Comparison of ENCODE assay signal across 17 cellular contexts in genomic region chr12:115632323-115632722, GRCh38.
DNase-seq lines count a peak whose midpoint lies in the region; ATAC-seq, FAIRE-seq and TF ChIP-seq lines count a peak whose summit lies in the region.
"Had no signal": no experiment of that assay in that cellular context is flagged by ENCODE, and none has a peak within 500 bp of the region (broad histone marks: within the 10 kb centered on the region; RNA-seq: fewer than 3 reads in every experiment).

No MANE protein-coding gene starts in this region.

- H3K9me3 Mint-ChIP-seq in H9: peaks cover 0 to 3% of the 10 kb centered on the region in 2 experiments; a peak in 2 of 5 replicates
- H3K9me3 Mint-ChIP-seq: CD14-positive monocyte had no signal

- no peak for DNase-seq in AG04450 (ENCODE audit: low read depth, low spot score)
- no peak for DNase-seq in H9
- DNase-seq in brain microvascular endothelial cell: no peak
- DNase-seq in keratinocyte (ENCODE audit: low read depth, low spot score): no peak
- DNase-seq in SIG-M5 (lab: John Stamatoyannopoulos, UW): no peak
- no peak for DNase-seq in MG63
- DNase-seq: adrenal gland, immature natural killer cell, KBM-7, NCI-H2107, small intestine, WERI-Rb-1 had no signal

- no peak overlapping the region for H3K4me3 Mint-ChIP-seq in H9
- H3K4me3 Mint-ChIP-seq: CD14-positive monocyte; immature natural killer cell; natural killer cell treated with Interleukin-12 subunit alpha and Interleukin-12 subunit beta and Interleukin-15 and Interleukin-18, amount 100 ng/mL, for 72 hours had no signal

- H2BK5ac ChIP-seq in H9 (ENCODE audit: insufficient read length, low read length): no peak overlapping the region

- H3K18ac ChIP-seq in H9 (ENCODE audit: insufficient read length, low read depth, low read length): no peak overlapping the region

- H3K23ac ChIP-seq in H9 (ENCODE audit: insufficient read length, low read depth, low read length): no peak overlapping the region

- no peak overlapping the region for H3K56ac ChIP-seq in H9 (ENCODE audit: insufficient read length, low read depth, low read length)

- H3K4me2 ChIP-seq in H9 (ENCODE audit: insufficient read depth, insufficient read length, low read length) (no peak overlapping the region), keratinocyte (ENCODE audit: control insufficient read depth, extremely low read depth, insufficient read depth, low read depth, low read length) (no peak overlapping the region)

- H2AK5ac ChIP-seq in H9 (ENCODE audit: insufficient read length, low read length): no peak overlapping the region

- no peak overlapping the region for H4K8ac ChIP-seq in H9 (replicated peaks; ENCODE audit: insufficient read length, low read depth, low read length)

- H3K9me1 ChIP-seq in keratinocyte (ENCODE audit: control insufficient read depth, extremely low read depth, insufficient read depth, low read length): no peaks in the 10 kb centered on the region

- no peak overlapping the region for H4K5ac ChIP-seq in H9 (ENCODE audit: insufficient read length, low read depth, low read length)

- no peak overlapping the region for H3K14ac ChIP-seq in H9 (ENCODE audit: insufficient read depth, low read length)

- no peaks in the 10 kb centered on the region for H3K79me2 ChIP-seq in H9 (ENCODE audit: insufficient read depth, low read length)
- H3K79me2 ChIP-seq in keratinocyte (ENCODE audit: control insufficient read depth, insufficient read depth, low read length): no peaks in the 10 kb centered on the region

- in situ Hi-C loops in brain microvascular endothelial cell (cut with HindIII; ENCODE audit: low pct_ligation_motif_present, low sequenced_read_pairs): no loop called here

- H4K20me1 ChIP-seq in H9 (ENCODE audit: control insufficient read depth, insufficient read depth, insufficient read length) (no peaks in the 10 kb centered on the region), keratinocyte (ENCODE audit: control insufficient read depth, extremely low read depth, insufficient read depth, low read length) (no peaks in the 10 kb centered on the region)

- H3K4me1 ChIP-seq in H9 (ENCODE audit: insufficient read depth, low read length) (no peaks in the 10 kb centered on the region), keratinocyte (ENCODE audit: control insufficient read depth, extremely low read depth, insufficient read depth, low read length) (no peaks in the 10 kb centered on the region)

- no peak overlapping the region for H2BK20ac ChIP-seq in H9 (ENCODE audit: low read depth, low read length, poor library complexity, severe bottlenecking)

- no peak overlapping the region for H2BK15ac ChIP-seq in H9 (ENCODE audit: low read depth, low read length)

- H3K36me3 Mint-ChIP-seq in H9 (ENCODE audit: insufficient read depth in 1 of 3, low read depth in 3 of 3): peaks cover 0 to 3% (median 0%) of the 10 kb centered on the region in 3 experiments; a peak in 2 of 7 replicates
- H3K36me3 Mint-ChIP-seq: CD14-positive monocyte; immature natural killer cell; natural killer cell treated with Interleukin-12 subunit alpha and Interleukin-12 subunit beta and Interleukin-15 and Interleukin-18, amount 100 ng/mL, for 72 hours had no signal

- no peak for ATAC-seq in GM21528 (IDR thresholded peaks at IDR 0.05; ENCODE audit: low FRiP score, unreplicated experiment)
- no peak for ATAC-seq in GM19351 (IDR thresholded peaks at IDR 0.05; ENCODE audit: unreplicated experiment)
- ATAC-seq: natural killer cell treated with Interleukin-12 subunit alpha and Interleukin-12 subunit beta and Interleukin-15 and Interleukin-18, amount 100 ng/mL, for 72 hours had no signal

- no peak overlapping the region for H3T11ph ChIP-seq in H9 (ENCODE audit: low read length)

- TF ChIP-seq CTCF in AG04450 (IDR thresholded peaks at IDR 0.05; ENCODE audit: low read depth, low read length): peak; percentile 34
- peak; percentile 58 for TF ChIP-seq CTCF in H9 (conservative IDR thresholded peaks at IDR 0.05)
- peak; percentile 15 for TF ChIP-seq CTCF in brain microvascular endothelial cell (IDR thresholded peaks at IDR 0.05; ENCODE audit: low read depth, low read length, missing control alignments)
- TF ChIP-seq CTCF in keratinocyte (optimal IDR thresholded peaks at IDR 0.05 in 1 of 3, IDR thresholded peaks at IDR 0.05 in 1 of 3, conservative IDR thresholded peaks at IDR 0.05 in 1 of 3; ENCODE audit: extremely low read depth in 1 of 3, insufficient read depth in 2 of 3, low read length in 3 of 3): peak; percentile 11 to 35 (median 33)

- H3K23me2 ChIP-seq in H9 (ENCODE audit: insufficient read length, low read depth, low read length, poor library complexity, severe bottlenecking): no peaks in the 10 kb centered on the region

- H3K4me1 Mint-ChIP-seq in H9: peaks cover 0 to 2% of the 10 kb centered on the region in 2 experiments; a peak in 2 of 4 replicates
- H3K4me1 Mint-ChIP-seq: CD14-positive monocyte, immature natural killer cell had no signal

- no peaks in the 10 kb centered on the region for H3K36me3 ChIP-seq in brain microvascular endothelial cell (replicated peaks)
- H3K36me3 ChIP-seq in keratinocyte (ENCODE audit: control insufficient read depth in 2 of 2, extremely low read depth in 1 of 2, insufficient read depth in 2 of 2, low read length in 2 of 2): no peaks in the 10 kb centered on the region
- no peaks in the 10 kb centered on the region for H3K36me3 ChIP-seq in MG63
- H3K36me3 ChIP-seq: adrenal gland, WERI-Rb-1 had no signal

- no peaks in the 10 kb centered on the region for H3K27me3 Mint-ChIP-seq in H9 (ENCODE audit: low read depth)

- H3K9me3 ChIP-seq in AG04450 (ENCODE audit: control insufficient read depth, insufficient read depth, low read length) (no peaks in the 10 kb centered on the region), H9 (ENCODE audit: control insufficient read depth, low read depth, low read length) (no peaks in the 10 kb centered on the region), keratinocyte (ENCODE audit: control insufficient read depth, low read depth, low read length) (no peaks in the 10 kb centered on the region), MG63 (no peaks in the 10 kb centered on the region)
- H3K9me3 ChIP-seq: adrenal gland had no signal

- POLR2A ChIA-PET in AG04450 (lab: Yijun Ruan, JAX): no interaction called here

- H2BK12ac ChIP-seq in H9 (ENCODE audit: insufficient read length, low read depth, low read length): no peak overlapping the region

- H4K91ac ChIP-seq in H9 (ENCODE audit: insufficient read length, low read depth, low read length): no peak overlapping the region

- H3K4me3 ChIP-seq in AG04450 (ENCODE audit: low read depth, low read length) (no peak overlapping the region), brain microvascular endothelial cell (ENCODE audit: low read depth, low read length) (no peak overlapping the region), keratinocyte (ENCODE audit: control insufficient read depth in 2 of 3, extremely low read depth in 1 of 3, insufficient read depth in 2 of 3, low read depth in 1 of 3, low read length in 3 of 3) (no peak overlapping the region), MG63 (no peak overlapping the region)
- H3K4me3 ChIP-seq: adrenal gland had no signal

- H2AFZ ChIP-seq in H9 (ENCODE audit: low read length): no peak overlapping the region
- no peak overlapping the region for H2AFZ ChIP-seq in keratinocyte (ENCODE audit: control insufficient read depth, low read length)

- H3K27ac ChIP-seq in AG04450 (ENCODE audit: low read depth, low read length): no peak overlapping the region
- no peak overlapping the region for H3K27ac ChIP-seq in H9 (ENCODE audit: insufficient read length, low read depth, low read length)
- no peak overlapping the region for H3K27ac ChIP-seq in brain microvascular endothelial cell
- no peak overlapping the region for H3K27ac ChIP-seq in keratinocyte (ENCODE audit: control insufficient read depth, insufficient read depth, low read length)
- H3K27ac ChIP-seq: adrenal gland, WERI-Rb-1 had no signal

- H3K4ac ChIP-seq in H9 (ENCODE audit: low read depth, low read length): no peak overlapping the region

- FAIRE-seq in keratinocyte (lab: Jason Lieb, UNC): no peak
- FAIRE-seq: endothelial cell of umbilical vein, small intestine had no signal

- no peaks in the 10 kb centered on the region for H3K79me1 ChIP-seq in H9 (ENCODE audit: insufficient read depth, low read depth, low read length, poor library complexity, severe bottlenecking)

- dilution Hi-C loops in keratinocyte (cut with MboI; ENCODE audit: extremely low pct_ligation_motif_present, low sequenced_read_pairs): no loop called here

- CTCF ChIA-PET in AG04450 (lab: Charles Lee): no interaction called here

- H2BK120ac ChIP-seq in H9 (ENCODE audit: low read depth, low read length, poor library complexity, severe bottlenecking): no peak overlapping the region

- H3K27me3 ChIP-seq in AG04450 (ENCODE audit: control insufficient read depth, insufficient read depth, low read length) (no peaks in the 10 kb centered on the region), H9 (ENCODE audit: insufficient read depth, low read length) (no peaks in the 10 kb centered on the region), brain microvascular endothelial cell (replicated peaks) (no peaks in the 10 kb centered on the region), keratinocyte (ENCODE audit: control insufficient read depth, extremely low read depth, insufficient read depth, low read length) (no peaks in the 10 kb centered on the region), MG63 (no peaks in the 10 kb centered on the region)
- H3K27me3 ChIP-seq: adrenal gland had no signal

- H3K9ac ChIP-seq in H9 (ENCODE audit: extremely low read depth, insufficient read length, low read length) (no peak overlapping the region), keratinocyte (ENCODE audit: control insufficient read depth, extremely low read depth, insufficient read depth, low read length) (no peak overlapping the region)

- H3K27ac Mint-ChIP-seq in H9: no peak overlapping the region
- H3K27ac Mint-ChIP-seq: CD14-positive monocyte; immature natural killer cell; natural killer cell treated with Interleukin-12 subunit alpha and Interleukin-12 subunit beta and Interleukin-15 and Interleukin-18, amount 100 ng/mL, for 72 hours had no signal
